1 cellular context compared by ENCODE assay signal in genomic region chr2:191018663-191019119, GRCh38.
TF ChIP-seq lines count a peak whose summit lies in the region.

No MANE protein-coding gene starts in this region.

TF ChIP-seq in K562, 482 proteins besides CTCF, POLR2A, EP300 and RAD21 (continued from another document):
- TF ChIP-seq SMAD1 (IDR thresholded peaks at IDR 0.05; ENCODE audit: low read depth, low read length, partially characterized antibody) = no peak
- TF ChIP-seq BRCA1 (IDR thresholded peaks at IDR 0.05) = no peak
- TF ChIP-seq BRCA1 (CRISPR knock-in tag; IDR thresholded peaks at IDR 0.05) = no peak
- peak; percentile 60 to 64; a peak in 3 of 4 replicates for TF ChIP-seq KDM1A (IDR thresholded peaks at IDR 0.05)
- TF ChIP-seq, protein P1, sequence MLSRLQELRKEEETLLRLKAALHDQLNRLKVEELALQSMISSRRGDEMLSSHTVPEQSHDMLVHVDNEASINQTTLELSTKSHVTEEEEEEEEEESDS (CRISPR knock-in tag; IDR thresholded peaks at IDR 0.05) = no peak
TF ChIP-seq in K562: peak in this region for 1.
